1 cellular context compared by ENCODE assay signal in genomic region chr4:61911313-61911756, GRCh38.
TF ChIP-seq lines count a peak whose summit lies in the region.

No MANE protein-coding gene starts in this region.

TF ChIP-seq in WTC11, 78 proteins besides CTCF, POLR2A, EP300 and RAD21:
- TF ChIP-seq, protein P1, sequence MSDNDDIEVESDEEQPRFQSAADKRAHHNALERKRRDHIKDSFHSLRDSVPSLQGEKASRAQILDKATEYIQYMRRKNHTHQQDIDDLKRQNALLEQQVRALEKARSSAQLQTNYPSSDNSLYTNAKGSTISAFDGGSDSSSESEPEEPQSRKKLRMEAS (CRISPR knock-in tag; IDR thresholded peaks at IDR 0.05): peak; percentile 34; the same call in 1 of the 2 replicates
- TF ChIP-seq SOX15 (CRISPR knock-in tag; IDR thresholded peaks at IDR 0.05): no peak
- TF ChIP-seq ATF3 (CRISPR knock-in tag; conservative IDR thresholded peaks at IDR 0.05): no peak
- TF ChIP-seq, protein P2, sequence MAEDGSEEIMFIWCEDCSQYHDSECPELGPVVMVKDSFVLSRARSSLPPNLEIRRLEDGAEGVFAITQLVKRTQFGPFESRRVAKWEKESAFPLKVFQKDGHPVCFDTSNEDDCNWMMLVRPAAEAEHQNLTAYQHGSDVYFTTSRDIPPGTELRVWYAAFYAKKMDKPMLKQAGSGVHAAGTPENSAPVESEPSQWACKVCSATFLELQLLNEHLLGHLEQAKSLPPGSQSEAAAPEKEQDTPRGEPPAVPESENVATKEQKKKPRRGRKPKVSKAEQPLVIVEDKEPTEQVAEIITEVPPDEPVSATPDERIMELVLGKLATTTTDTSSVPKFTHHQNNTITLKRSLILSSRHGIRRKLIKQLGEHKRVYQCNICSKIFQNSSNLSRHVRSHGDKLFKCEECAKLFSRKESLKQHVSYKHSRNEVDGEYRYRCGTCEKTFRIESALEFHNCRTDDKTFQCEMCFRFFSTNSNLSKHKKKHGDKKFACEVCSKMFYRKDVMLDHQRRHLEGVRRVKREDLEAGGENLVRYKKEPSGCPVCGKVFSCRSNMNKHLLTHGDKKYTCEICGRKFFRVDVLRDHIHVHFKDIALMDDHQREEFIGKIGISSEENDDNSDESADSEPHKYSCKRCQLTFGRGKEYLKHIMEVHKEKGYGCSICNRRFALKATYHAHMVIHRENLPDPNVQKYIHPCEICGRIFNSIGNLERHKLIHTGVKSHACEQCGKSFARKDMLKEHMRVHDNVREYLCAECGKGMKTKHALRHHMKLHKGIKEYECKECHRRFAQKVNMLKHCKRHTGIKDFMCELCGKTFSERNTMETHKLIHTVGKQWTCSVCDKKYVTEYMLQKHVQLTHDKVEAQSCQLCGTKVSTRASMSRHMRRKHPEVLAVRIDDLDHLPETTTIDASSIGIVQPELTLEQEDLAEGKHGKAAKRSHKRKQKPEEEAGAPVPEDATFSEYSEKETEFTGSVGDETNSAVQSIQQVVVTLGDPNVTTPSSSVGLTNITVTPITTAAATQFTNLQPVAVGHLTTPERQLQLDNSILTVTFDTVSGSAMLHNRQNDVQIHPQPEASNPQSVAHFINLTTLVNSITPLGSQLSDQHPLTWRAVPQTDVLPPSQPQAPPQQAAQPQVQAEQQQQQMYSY (CRISPR knock-in tag; IDR thresholded peaks at IDR 0.05): no peak
- peak; percentile 76 for TF ChIP-seq TEAD1 (CRISPR knock-in tag; IDR thresholded peaks at IDR 0.05)
- peak; percentile 62; the same call in 1 of the 2 replicates for TF ChIP-seq ZMAT4 (CRISPR knock-in tag; IDR thresholded peaks at IDR 0.05)
